ENCODE assay signal across 1 cellular context in the genomic region with DNA sequence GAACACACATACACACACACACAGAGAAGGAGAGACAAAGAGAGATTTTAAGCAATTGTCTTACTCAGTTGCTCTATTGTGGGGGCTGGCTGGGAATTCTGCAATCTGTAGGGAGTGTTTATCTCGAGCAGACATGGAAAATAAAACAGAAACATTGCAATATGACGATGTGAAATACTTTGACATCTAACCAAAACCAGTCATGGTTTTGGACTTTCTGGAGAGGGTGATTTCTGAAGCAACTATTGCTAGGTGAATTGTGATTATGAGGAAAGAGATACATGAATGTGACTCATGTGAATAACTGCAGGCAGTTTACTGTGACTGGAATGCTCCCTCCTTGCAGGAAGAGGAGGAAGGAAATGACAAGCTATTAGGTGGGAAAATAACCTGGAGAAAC.
A peak's percentile ranks its signal among the peaks of the same experiment; 100 is the strongest.
TF ChIP-seq lines count a peak whose summit lies in the region.

No MANE protein-coding gene starts in this region.

TF ChIP-seq in IMR-90, 13 proteins besides CTCF, POLR2A, EP300 and RAD21 (continued from another document):
- TF ChIP-seq, protein P1, sequence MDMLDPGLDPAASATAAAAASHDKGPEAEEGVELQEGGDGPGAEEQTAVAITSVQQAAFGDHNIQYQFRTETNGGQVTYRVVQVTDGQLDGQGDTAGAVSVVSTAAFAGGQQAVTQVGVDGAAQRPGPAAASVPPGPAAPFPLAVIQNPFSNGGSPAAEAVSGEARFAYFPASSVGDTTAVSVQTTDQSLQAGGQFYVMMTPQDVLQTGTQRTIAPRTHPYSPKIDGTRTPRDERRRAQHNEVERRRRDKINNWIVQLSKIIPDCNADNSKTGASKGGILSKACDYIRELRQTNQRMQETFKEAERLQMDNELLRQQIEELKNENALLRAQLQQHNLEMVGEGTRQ (IDR thresholded peaks at IDR 0.05; ENCODE audit: low read depth, low read length) = no peak
- TF ChIP-seq CHD1 (IDR thresholded peaks at IDR 0.05; ENCODE audit: low read depth, low read length) = no peak
- TF ChIP-seq RFX5 (IDR thresholded peaks at IDR 0.05; ENCODE audit: low read depth, low read length) = no peak
- TF ChIP-seq SMC3 (IDR thresholded peaks at IDR 0.05; ENCODE audit: low read depth, low read length) = 0 out of 2 replicates have a peak, but pooled peaks have one; percentile 4
- no peak for TF ChIP-seq MXI1 (IDR thresholded peaks at IDR 0.05; ENCODE audit: borderline replicate concordance, low read depth, low read length)
